ENCODE assay signal across 1 cellular context in the genomic region with DNA sequence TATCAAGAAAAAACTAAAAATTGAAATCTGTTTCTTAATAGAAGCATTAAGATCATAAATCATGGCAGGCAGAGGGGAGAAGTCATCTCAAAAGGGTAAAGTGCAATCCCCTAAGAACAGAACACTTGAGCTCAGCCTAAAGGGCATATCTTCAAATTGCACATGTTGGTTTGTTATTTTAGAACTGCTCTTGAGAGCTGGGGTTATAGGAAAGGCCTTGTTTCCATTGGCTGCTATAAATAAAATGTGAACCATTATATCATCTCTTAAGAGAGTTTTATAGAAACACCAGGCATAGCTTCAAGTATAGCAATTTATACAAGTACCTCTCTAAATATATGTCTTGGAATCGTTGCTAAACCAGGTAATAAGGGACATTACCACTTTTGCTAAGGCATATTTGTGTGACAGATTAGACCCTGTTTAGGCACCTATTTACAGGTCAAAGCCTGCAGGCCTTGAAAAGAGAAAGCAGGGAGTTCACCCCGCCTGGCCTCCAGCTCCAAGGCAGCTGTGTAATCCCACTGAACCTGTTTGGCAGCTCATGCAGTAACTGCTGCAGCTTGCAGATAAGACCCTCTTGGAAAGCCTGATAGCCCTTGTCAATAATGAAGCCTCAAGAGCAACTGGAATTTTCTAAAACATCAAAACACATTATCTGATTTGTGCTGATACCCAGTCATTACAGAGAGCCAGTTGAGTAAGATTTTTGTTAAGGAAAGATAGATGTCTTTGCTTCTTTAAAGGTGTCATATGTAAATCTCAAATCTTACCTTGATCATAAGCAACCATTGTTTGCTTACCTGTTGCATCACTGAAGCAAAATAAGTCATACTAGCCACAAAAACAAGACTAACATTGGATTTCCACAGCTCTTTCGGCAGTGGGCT.
TF ChIP-seq lines count a peak whose summit lies in the region.

No MANE protein-coding gene starts in this region.

TF ChIP-seq in K562, 482 proteins besides CTCF, POLR2A, EP300 and RAD21 (continued from another document and continues in another):
- TF ChIP-seq, protein P1, sequence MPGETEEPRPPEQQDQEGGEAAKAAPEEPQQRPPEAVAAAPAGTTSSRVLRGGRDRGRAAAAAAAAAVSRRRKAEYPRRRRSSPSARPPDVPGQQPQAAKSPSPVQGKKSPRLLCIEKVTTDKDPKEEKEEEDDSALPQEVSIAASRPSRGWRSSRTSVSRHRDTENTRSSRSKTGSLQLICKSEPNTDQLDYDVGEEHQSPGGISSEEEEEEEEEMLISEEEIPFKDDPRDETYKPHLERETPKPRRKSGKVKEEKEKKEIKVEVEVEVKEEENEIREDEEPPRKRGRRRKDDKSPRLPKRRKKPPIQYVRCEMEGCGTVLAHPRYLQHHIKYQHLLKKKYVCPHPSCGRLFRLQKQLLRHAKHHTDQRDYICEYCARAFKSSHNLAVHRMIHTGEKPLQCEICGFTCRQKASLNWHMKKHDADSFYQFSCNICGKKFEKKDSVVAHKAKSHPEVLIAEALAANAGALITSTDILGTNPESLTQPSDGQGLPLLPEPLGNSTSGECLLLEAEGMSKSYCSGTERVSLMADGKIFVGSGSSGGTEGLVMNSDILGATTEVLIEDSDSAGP (CRISPR knock-in tag; IDR thresholded peaks at IDR 0.05), result no peak
- TF ChIP-seq ZBTB40 (IDR thresholded peaks at IDR 0.05) (no peak), ZBTB40 (CRISPR knock-in tag; IDR thresholded peaks at IDR 0.05) (no peak), HOXB6 (CRISPR knock-in tag; IDR thresholded peaks at IDR 0.05; ENCODE audit: borderline replicate concordance) (no peak), CBFA2T3 (IDR thresholded peaks at IDR 0.05) (peak; percentile 99), POLR2B (IDR thresholded peaks at IDR 0.05; ENCODE audit: low read depth, partially characterized antibody) (no peak), HOMEZ (CRISPR knock-in tag; IDR thresholded peaks at IDR 0.05) (no peak), PTTG1 (tag; IDR thresholded peaks at IDR 0.05; ENCODE audit: low read depth) (no peak; the same call in 1 of the 2 replicates), TSC22D4 (tag; IDR thresholded peaks at IDR 0.05) (no peak), TSHZ1 (CRISPR knock-in tag; IDR thresholded peaks at IDR 0.05) (no peak), DPF2 (IDR thresholded peaks at IDR 0.05) (peak; percentile 99), BDP1 (IDR thresholded peaks at IDR 0.05; ENCODE audit: insufficient read depth, insufficient read length) (no peak), CHAMP1 (IDR thresholded peaks at IDR 0.05) (peak; percentile 96; the same call in 1 of the 2 replicates), THRAP3 (IDR thresholded peaks at IDR 0.05; ENCODE audit: borderline replicate concordance) (no peak), HNRNPUL1 (IDR thresholded peaks at IDR 0.05; ENCODE audit: low read length) (no peak), CREM (IDR thresholded peaks at IDR 0.05; ENCODE audit: low read depth) (peak; percentile 60), ZNF133 (CRISPR knock-in tag; IDR thresholded peaks at IDR 0.05) (no peak), NONO (IDR thresholded peaks at IDR 0.05; ENCODE audit: low read depth in 2 of 2, low read length in 1 of 2) (0 out of 4 replicates have a peak, but pooled peaks of 1 of the 2 experiments have one; percentile 40)
- TF ChIP-seq, protein P2, sequence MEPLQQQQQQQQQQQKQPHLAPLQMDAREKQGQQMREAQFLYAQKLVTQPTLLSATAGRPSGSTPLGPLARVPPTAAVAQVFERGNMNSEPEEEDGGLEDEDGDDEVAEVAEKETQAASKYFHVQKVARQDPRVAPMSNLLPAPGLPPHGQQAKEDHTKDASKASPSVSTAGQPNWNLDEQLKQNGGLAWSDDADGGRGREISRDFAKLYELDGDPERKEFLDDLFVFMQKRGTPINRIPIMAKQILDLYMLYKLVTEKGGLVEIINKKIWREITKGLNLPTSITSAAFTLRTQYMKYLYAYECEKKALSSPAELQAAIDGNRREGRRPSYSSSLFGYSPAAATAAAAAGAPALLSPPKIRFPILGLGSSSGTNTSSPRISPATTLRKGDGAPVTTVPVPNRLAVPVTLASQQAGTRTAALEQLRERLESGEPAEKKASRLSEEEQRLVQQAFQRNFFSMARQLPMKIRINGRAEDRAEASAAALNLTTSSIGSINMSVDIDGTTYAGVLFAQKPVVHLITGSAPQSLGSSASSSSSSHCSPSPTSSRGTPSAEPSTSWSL (CRISPR knock-in tag; IDR thresholded peaks at IDR 0.05; ENCODE audit: borderline replicate concordance), result no peak
- TF ChIP-seq, protein P3, sequence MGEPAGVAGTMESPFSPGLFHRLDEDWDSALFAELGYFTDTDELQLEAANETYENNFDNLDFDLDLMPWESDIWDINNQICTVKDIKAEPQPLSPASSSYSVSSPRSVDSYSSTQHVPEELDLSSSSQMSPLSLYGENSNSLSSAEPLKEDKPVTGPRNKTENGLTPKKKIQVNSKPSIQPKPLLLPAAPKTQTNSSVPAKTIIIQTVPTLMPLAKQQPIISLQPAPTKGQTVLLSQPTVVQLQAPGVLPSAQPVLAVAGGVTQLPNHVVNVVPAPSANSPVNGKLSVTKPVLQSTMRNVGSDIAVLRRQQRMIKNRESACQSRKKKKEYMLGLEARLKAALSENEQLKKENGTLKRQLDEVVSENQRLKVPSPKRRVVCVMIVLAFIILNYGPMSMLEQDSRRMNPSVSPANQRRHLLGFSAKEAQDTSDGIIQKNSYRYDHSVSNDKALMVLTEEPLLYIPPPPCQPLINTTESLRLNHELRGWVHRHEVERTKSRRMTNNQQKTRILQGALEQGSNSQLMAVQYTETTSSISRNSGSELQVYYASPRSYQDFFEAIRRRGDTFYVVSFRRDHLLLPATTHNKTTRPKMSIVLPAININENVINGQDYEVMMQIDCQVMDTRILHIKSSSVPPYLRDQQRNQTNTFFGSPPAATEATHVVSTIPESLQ (CRISPR knock-in tag; IDR thresholded peaks at IDR 0.05), result no peak
